In the genomic region with DNA sequence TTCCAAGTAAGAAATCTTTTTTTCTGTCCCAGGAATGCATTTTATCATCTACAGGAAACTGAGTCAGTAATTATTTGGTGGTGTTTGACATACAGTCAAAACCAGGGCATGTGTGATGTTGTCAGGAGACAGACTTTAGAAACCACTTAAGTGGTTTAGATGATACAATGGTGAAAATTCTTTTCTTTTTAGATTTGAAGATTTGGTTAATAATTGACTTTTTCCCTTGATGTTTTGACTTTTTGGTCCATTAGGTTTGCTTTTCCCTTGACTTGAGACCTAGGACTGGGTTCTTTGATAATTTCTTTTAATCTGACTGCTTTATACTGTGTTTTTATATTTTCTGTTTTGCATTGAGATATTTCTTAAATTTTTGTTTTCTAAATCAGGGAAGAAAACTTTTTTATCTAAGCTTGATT, we compare ENCODE assay signal across 14 cellular contexts.
"Had no signal": no experiment of that assay in that cellular context is flagged by ENCODE, and none has a peak within 500 bp of the region (broad histone marks: within the 10 kb centered on the region; RNA-seq: fewer than 3 reads in every experiment).

No MANE protein-coding gene starts in this region.

- H3K27me3 ChIP-seq: ascending aorta, colonic mucosa had no signal

- H3K27me3 Mint-ChIP-seq: activated naive CD8-positive, alpha-beta T cell; T-helper 17 cell had no signal

- H3K27ac Mint-ChIP-seq: activated naive CD8-positive, alpha-beta T cell; nephron progenitor cell; T-helper 17 cell had no signal

- H3K4me3 ChIP-seq: ascending aorta, colonic mucosa, psoas muscle, thoracic aorta had no signal

- H3K4me3 Mint-ChIP-seq: activated naive CD8-positive, alpha-beta T cell; nephron progenitor cell; T-helper 17 cell had no signal

- H3K36me3 ChIP-seq: ascending aorta, colonic mucosa, thoracic aorta had no signal

- H3K9me3 Mint-ChIP-seq: nephron progenitor cell had no signal

- DNase-seq: activated CD4-positive, alpha-beta T cell treated with anti-CD3 and anti-CD28 coated beads, Interleukin-2, amount 50 U/mL, for 1 hour; activated effector memory CD4-positive, alpha-beta T cell treated with Interleukin-2 at 50 U/mL for 16 hours; activated T-cell treated with anti-CD3 and anti-CD28 coated beads for 4 hours; colonic mucosa; effector memory CD4-positive, alpha-beta T cell; erythroblast; nephron progenitor cell; psoas muscle; stimulated activated CD4-positive, alpha-beta T cell treated with anti-CD3 and anti-CD28 coated beads, Interleukin-12 subunit alpha, Interleukin-12 subunit beta, amount 100 ng/mL, for 4 hours; stimulated activated naive CD4-positive, alpha-beta T cell; T-helper 17 cell had no signal

- ATAC-seq: psoas muscle, T-helper 17 cell had no signal

- H3K4me1 Mint-ChIP-seq: nephron progenitor cell had no signal

- H3K27ac ChIP-seq: ascending aorta, colonic mucosa, psoas muscle, thoracic aorta had no signal

- H3K4me1 ChIP-seq: ascending aorta, colonic mucosa, psoas muscle had no signal

- H3K9me3 ChIP-seq: ascending aorta, colonic mucosa, psoas muscle, thoracic aorta had no signal
